ENCODE assay signal across 13 cellular contexts in genomic region chr20:24608926-24609667, GRCh38.
DNase-seq lines count a peak whose midpoint lies in the region; ATAC-seq, FAIRE-seq and TF ChIP-seq lines count a peak whose summit lies in the region.
"Had no signal": no experiment of that assay in that cellular context is flagged by ENCODE, and none has a peak within 500 bp of the region (broad histone marks: within the 10 kb centered on the region; RNA-seq: fewer than 3 reads in every experiment).

No MANE protein-coding gene starts in this region.

- H3K27me3 ChIP-seq in A673 (replicated peaks; ENCODE audit: insufficient read depth, low read depth, low read length, poor library complexity) (no peaks in the 10 kb centered on the region), GM12878 (replicated peaks in 1 of 2; ENCODE audit: control insufficient read depth in 2 of 2, insufficient read depth in 2 of 2, low read length in 1 of 2) (no peaks in the 10 kb centered on the region; a peak in 1 of 4 replicates), adrenal gland (no peaks in the 10 kb centered on the region), MG63 (no peaks in the 10 kb centered on the region)

- H3K36me3 ChIP-seq in A673 (ENCODE audit: insufficient read depth, low read length, poor library complexity, severe bottlenecking) (no peaks in the 10 kb centered on the region), GM12878 (ENCODE audit: control insufficient read depth in 2 of 2, insufficient read depth in 2 of 2, low read length in 1 of 2) (no peaks in the 10 kb centered on the region), adrenal gland (replicated peaks in 1 of 2) (no peaks in the 10 kb centered on the region), MG63 (no peaks in the 10 kb centered on the region)

- H4K20me1 ChIP-seq in GM12878 (ENCODE audit: control insufficient read depth, insufficient read depth) = no peaks in the 10 kb centered on the region

- TF ChIP-seq POLR2A in GM12878 (IDR thresholded peaks at IDR 0.05; ENCODE audit: low read depth, low read length) = no peak
- no peak for TF ChIP-seq POLR2A in adrenal gland (IDR thresholded peaks at IDR 0.05)

- H3K4me2 ChIP-seq in GM12878 (ENCODE audit: control insufficient read depth, insufficient read depth) = peak overlapping the region; percentile 82

- H3K27ac ChIP-seq in A673 (ENCODE audit: low read depth, low read length, poor library complexity, severe bottlenecking) (peak overlapping the region; percentile 91), GM12878 (ENCODE audit: control insufficient read depth, insufficient read depth) (no peak overlapping the region; the same call in 1 of the 2 replicates), adrenal gland (no peak overlapping the region)

- intact Hi-C loops in A673 (cut with micrococcal nuclease; ENCODE audit: unreplicated experiment) = no loop called here
- intact Hi-C loops in GM12878 (cut with micrococcal nuclease; ENCODE audit: unreplicated experiment) = no loop called here
- intact Hi-C loops in adrenal gland (cut with DNase I) = no loop called here

- POLR2A ChIA-PET in A673 (lab: Charles Lee; ENCODE audit: low non-redundant PET) (no interaction called here), GM12878 (lab: Charles Lee) (no interaction called here)

- peak; percentile 81 for DNase-seq in A673 (ENCODE audit: low spot score)
- no peak for DNase-seq in GM19239 (ENCODE audit: insufficient read length, low spot score)
- DNase-seq in GM12878 (ENCODE audit: low read depth, low spot score) = peak; percentile 51
- DNase-seq in activated naive CD4-positive, alpha-beta T cell treated with anti-CD3 and anti-CD28 coated beads, Interleukin-2, amount 50 U/mL, for 16 hours = no peak
- DNase-seq in adrenal gland = no peak
- no peak for DNase-seq in MG63
- DNase-seq: activated naive CD4-positive, alpha-beta T cell treated with Interleukin-2 at 50 U/mL for 16 hours; NCI-H526 treated with DMSO at 0.1 percent for 48 hours had no signal

- CTCF ChIA-PET in A673 (lab: Charles Lee) (interaction anchor here (0.6 kb wide), 1 partner anchor 9 kb away, joined by 3 read pairs; no protein-coding TSS in a partner anchor), GM12878 (lab: Yijun Ruan, JAX) (no interaction called here)

- ATAC-seq in HG03039 (IDR thresholded peaks at IDR 0.05; ENCODE audit: unreplicated experiment) (peak; percentile 51), GM12878 (peak; percentile 78), GM18909 (IDR thresholded peaks at IDR 0.05; ENCODE audit: poor library complexity, unreplicated experiment) (no peak)
- ATAC-seq: sciatic nerve; stimulated activated effector memory CD8-positive, alpha-beta T cell treated with anti-CD3 and anti-CD28 coated beads, Interleukin-12 subunit alpha, Interleukin-12 subunit beta, amount 100 ng/mL, for 72 hours had no signal

- in situ Hi-C loops in GM12878 (cut with MboI) = no loop called here

- no peak for TF ChIP-seq RAD21 in GM12878 (IDR thresholded peaks at IDR 0.05; ENCODE audit: insufficient read depth, low read depth, low read length)

- 2% methylated on average over 9 of the region's 9 CpGs for WGBS in GM12878 (ENCODE audit: insufficient coverage, insufficient replicate concordance, low lambda C conversion rate, missing lambda C conversion rate)
- 56 to 73% (median 64%) methylated on average over 9 of the region's 9 CpGs for WGBS in adrenal gland, 4 donors

- BruUV-seq in A673 (replicated peaks; lab: Mats Ljungman, UMichigan) (TSS peak; percentile 58), GM12878 (replicated peaks; lab: Mats Ljungman, UMichigan) (no TSS peak)

- no peak overlapping the region for H3K9ac ChIP-seq in GM12878 (ENCODE audit: control insufficient read depth, insufficient read depth, low read length)

- SMC1A ChIA-PET in GM12878 (lab: Charles Lee; ENCODE audit: uncharacterized antibody, unreplicated experiment) = interaction anchor here (1.0 to 1.9 kb wide), 4 partner anchors 10 to 28 kb away, joined by 3 to 6 read pairs (median 4); no protein-coding TSS in a partner anchor

- peak; percentile 28 for FAIRE-seq in GM19239 (lab: Jason Lieb, UNC)
- FAIRE-seq in GM12878 (lab: Jason Lieb, UNC) = peak; percentile 86

- H3K9me3 ChIP-seq in A673 (ENCODE audit: low read depth, low read length, poor library complexity, severe bottlenecking) = no peaks in the 10 kb centered on the region
- no peaks in the 10 kb centered on the region; the same call in 1 of the 3 replicates for H3K9me3 ChIP-seq in GM12878 (replicated peaks; ENCODE audit: control insufficient read depth, insufficient read depth, low read length)
- H3K9me3 ChIP-seq in adrenal gland (replicated peaks in 1 of 3) = no peaks in the 10 kb centered on the region
- no peaks in the 10 kb centered on the region for H3K9me3 ChIP-seq in MG63

- H3K4me3 ChIP-seq in A673 (ENCODE audit: low read depth, low read length, poor library complexity, severe bottlenecking) = no peak overlapping the region
- 0 out of 2 replicates have a peak overlapping the region, but pooled peaks have one; percentile 10 for H3K4me3 ChIP-seq in GM12878
- no peak overlapping the region for H3K4me3 ChIP-seq in adrenal gland
- H3K4me3 ChIP-seq in MG63 = no peak overlapping the region
- H3K4me3 ChIP-seq: lung had no signal

- RAD21 ChIA-PET in GM12878 (lab: Charles Lee; ENCODE audit: unreplicated experiment) = interaction anchor here (1.0 kb wide), 1 partner anchor 10 kb away, joined by 3 read pairs; no protein-coding TSS in a partner anchor

- TF ChIP-seq EP300 in GM12878 (IDR thresholded peaks at IDR 0.05; ENCODE audit: borderline replicate concordance in 1 of 2, control insufficient read depth in 1 of 2, low read depth in 2 of 2, low read length in 2 of 2) = peak in 1 of 2 experiments; percentile 48; a peak in 2 of 4 replicates

- no peak for TF ChIP-seq CTCF in A673 (conservative IDR thresholded peaks at IDR 0.05; ENCODE audit: low read depth, low read length)
- TF ChIP-seq CTCF in GM12878 (IDR thresholded peaks at IDR 0.05 in 2 of 3, conservative IDR thresholded peaks at IDR 0.05 in 1 of 3; ENCODE audit: control insufficient read depth in 2 of 3, extremely low read depth in 1 of 3, insufficient read depth in 1 of 3, low read depth in 3 of 3, low read length in 3 of 3) = no peak
- no peak for TF ChIP-seq CTCF in adrenal gland (IDR thresholded peaks at IDR 0.05)

- H2AFZ ChIP-seq in GM12878 (ENCODE audit: control insufficient read depth, low read depth, low read length) = peak overlapping the region; percentile 51

- H3K79me2 ChIP-seq in GM12878 (ENCODE audit: control insufficient read depth, insufficient read depth, low read length) = no peaks in the 10 kb centered on the region

- H3K4me1 ChIP-seq in A673 (ENCODE audit: insufficient read depth, low read length, poor library complexity, severe bottlenecking) (peaks cover 60% of the 10 kb centered on the region), GM12878 (ENCODE audit: control insufficient read depth, insufficient read depth, low read length) (peaks cover 16% of the 10 kb centered on the region), adrenal gland (replicated peaks in 1 of 2) (no peaks in the 10 kb centered on the region)

TF ChIP-seq in GM12878, 131 proteins besides CTCF, POLR2A, EP300 and RAD21 (continues in another document):
- TF ChIP-seq PAX5 (IDR thresholded peaks at IDR 0.05; ENCODE audit: borderline replicate concordance, low read depth, low read length) = 0 out of 2 replicates have a peak, but pooled peaks have one; percentile 4
- TF ChIP-seq MEF2A (IDR thresholded peaks at IDR 0.05; ENCODE audit: insufficient read depth, low read depth, low read length) = peak; percentile 93
- TF ChIP-seq CEBPB (IDR thresholded peaks at IDR 0.05; ENCODE audit: borderline replicate concordance in 1 of 2, low read depth in 2 of 2, low read length in 2 of 2) = peak in 1 of 2 experiments; percentile 27; a peak in 1 of 4 replicates
- 0 out of 2 replicates have a peak, but pooled peaks have one; percentile 47 for TF ChIP-seq TBL1XR1 (IDR thresholded peaks at IDR 0.05; ENCODE audit: low read depth, low read length)
- TF ChIP-seq JUNB (IDR thresholded peaks at IDR 0.05) = peak; percentile 57
- peak; percentile 31; the same call in 1 of the 2 replicates for TF ChIP-seq EED (IDR thresholded peaks at IDR 0.05; ENCODE audit: low read depth)
- peak; percentile 68; the same call in 1 of the 2 replicates for TF ChIP-seq FOXM1 (IDR thresholded peaks at IDR 0.05; ENCODE audit: low read depth, low read length)
- TF ChIP-seq BCL11A (IDR thresholded peaks at IDR 0.05; ENCODE audit: low read depth, low read length) = no peak
- no peak for TF ChIP-seq CBFB (IDR thresholded peaks at IDR 0.05; ENCODE audit: low read depth)
- TF ChIP-seq MEF2B (IDR thresholded peaks at IDR 0.05; ENCODE audit: partially characterized antibody, poor library complexity, severe bottlenecking) = peak; percentile 74
- TF ChIP-seq MTA3 (IDR thresholded peaks at IDR 0.05; ENCODE audit: borderline replicate concordance, low read length) = peak; percentile 83; the same call in 1 of the 2 replicates
- TF ChIP-seq NFIC (IDR thresholded peaks at IDR 0.05; ENCODE audit: low read depth, low read length) = peak; percentile 67; the same call in 1 of the 2 replicates
- TF ChIP-seq, protein P1, sequence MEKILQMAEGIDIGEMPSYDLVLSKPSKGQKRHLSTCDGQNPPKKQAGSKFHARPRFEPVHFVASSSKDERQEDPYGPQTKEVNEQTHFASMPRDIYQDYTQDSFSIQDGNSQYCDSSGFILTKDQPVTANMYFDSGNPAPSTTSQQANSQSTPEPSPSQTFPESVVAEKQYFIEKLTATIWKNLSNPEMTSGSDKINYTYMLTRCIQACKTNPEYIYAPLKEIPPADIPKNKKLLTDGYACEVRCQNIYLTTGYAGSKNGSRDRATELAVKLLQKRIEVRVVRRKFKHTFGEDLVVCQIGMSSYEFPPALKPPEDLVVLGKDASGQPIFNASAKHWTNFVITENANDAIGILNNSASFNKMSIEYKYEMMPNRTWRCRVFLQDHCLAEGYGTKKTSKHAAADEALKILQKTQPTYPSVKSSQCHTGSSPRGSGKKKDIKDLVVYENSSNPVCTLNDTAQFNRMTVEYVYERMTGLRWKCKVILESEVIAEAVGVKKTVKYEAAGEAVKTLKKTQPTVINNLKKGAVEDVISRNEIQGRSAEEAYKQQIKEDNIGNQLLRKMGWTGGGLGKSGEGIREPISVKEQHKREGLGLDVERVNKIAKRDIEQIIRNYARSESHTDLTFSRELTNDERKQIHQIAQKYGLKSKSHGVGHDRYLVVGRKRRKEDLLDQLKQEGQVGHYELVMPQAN (conservative IDR thresholded peaks at IDR 0.05) = no peak
- TF ChIP-seq IRF4 (IDR thresholded peaks at IDR 0.05; ENCODE audit: low read depth, low read length) = 0 out of 2 replicates have a peak, but pooled peaks have one; percentile 6
- no peak for TF ChIP-seq LARP7 (IDR thresholded peaks at IDR 0.05)
- no peak for TF ChIP-seq CHD1 (IDR thresholded peaks at IDR 0.05; ENCODE audit: low read depth, low read length)
- TF ChIP-seq POU2F2 (IDR thresholded peaks at IDR 0.05; ENCODE audit: borderline replicate concordance, low read depth, low read length) = peak; percentile 41; the same call in 1 of the 3 replicates
- TF ChIP-seq CREM (IDR thresholded peaks at IDR 0.05; ENCODE audit: low read depth) = peak; percentile 32; the same call in 1 of the 2 replicates

Comparison
In these comparisons a context has a peak if more than half of its experiments do, and no peak if none do; other contexts are left out.
1. DNase-seq: peak in A673 (single experiment) and GM12878 (single experiment); none in GM19239 (single experiment), activated naive CD4-positive, alpha-beta T cell treated with anti-CD3 and anti-CD28 coated beads, Interleukin-2, amount 50 U/mL, for 16 hours (single experiment), adrenal gland (0 of 7) and MG63 (single experiment).